ENCODE assay signal across 1 cellular context in genomic region chr16:2196981-2197511, GRCh38.
TF ChIP-seq lines count a peak whose summit lies in the region.

No MANE protein-coding gene starts in this region.

TF ChIP-seq in endothelial cell of umbilical vein, 7 proteins besides CTCF, POLR2A, EP300 and RAD21:
- peak; percentile 73 for TF ChIP-seq EZH2 (IDR thresholded peaks at IDR 0.05; ENCODE audit: borderline replicate concordance, low read depth, low read length, severe bottlenecking)
- TF ChIP-seq POLR2AphosphoS5 (IDR thresholded peaks at IDR 0.05; ENCODE audit: insufficient read depth, low read depth, low read length), result no peak
- TF ChIP-seq JUN (IDR thresholded peaks at IDR 0.05; ENCODE audit: borderline replicate concordance, insufficient read depth, insufficient read length, low read depth), result no peak
- TF ChIP-seq MAX (IDR thresholded peaks at IDR 0.05; ENCODE audit: insufficient read depth, insufficient read length), result no peak
- no peak for TF ChIP-seq MYC (IDR thresholded peaks at IDR 0.05; ENCODE audit: low read depth, low read length)
- TF ChIP-seq FOS (IDR thresholded peaks at IDR 0.05; ENCODE audit: borderline replicate concordance, insufficient read depth, low read length), result no peak
TF ChIP-seq in endothelial cell of umbilical vein: peak in this region for 1.
